Comparison of ENCODE assay signal across 31 cellular contexts in genomic region chr4:87553182-87553581, GRCh38. TPM values are rescaled to one million over a fixed set of nuclear protein-coding genes. Genes with fewer than 3 reads are reported as not detected.
"Had no signal": no experiment of that assay in that cellular context is flagged by ENCODE, and none has a peak within 500 bp of the region (broad histone marks: within the 10 kb centered on the region; RNA-seq: fewer than 3 reads in every experiment).

No MANE protein-coding gene starts in this region.

- H3K9me3 ChIP-seq: ascending aorta had no signal

- H3K4me3 ChIP-seq: ascending aorta had no signal

- H3K27me3 ChIP-seq: ascending aorta had no signal

- H3K27ac ChIP-seq: VCaP had no signal

- H3K36me3 ChIP-seq: ascending aorta had no signal

- DNase-seq: activated B cell treated with CpG ODN at 0.5 μM for 24 hours; activated CD4-positive, alpha-beta memory T cell treated with anti-CD3 and anti-CD28 coated beads, Interleukin-2, amount 10 ng/mL, durations not matched to agents 7 days and 5 days; activated CD4-positive, alpha-beta T cell treated with anti-CD3 and anti-CD28 coated beads for 1 hour; activated CD4-positive, alpha-beta T cell treated with anti-CD3 and anti-CD28 coated beads for 36 hours; activated CD4-positive, alpha-beta T cell treated with anti-CD3 and anti-CD28 coated beads for 48 hours; activated CD4-positive, alpha-beta T cell treated with anti-CD3 and anti-CD28 coated beads, Interleukin-2, amount 10 ng/mL, durations not matched to agents 7 days and 5 days; activated CD4-positive, alpha-beta T cell treated with anti-CD3 and anti-CD28 coated beads, Interleukin-2, amount 50 U/mL, for 48 hours; activated CD8-positive, alpha-beta memory T cell treated with anti-CD3 and anti-CD28 coated beads for 24 hours; activated CD8-positive, alpha-beta memory T cell treated with anti-CD3 and anti-CD28 coated beads, Interleukin-2, amount 10 ng/mL, durations not matched to agents 7 days and 5 days; activated CD8-positive, alpha-beta memory T cell treated with anti-CD3 and anti-CD28 coated beads, Interleukin-2, amount 50 U/mL, for 48 hours; activated CD8-positive, alpha-beta T cell treated with anti-CD3 and anti-CD28 coated beads, Interleukin-2, amount 10 ng/mL, durations not matched to agents 7 days and 5 days; activated effector memory CD4-positive, alpha-beta T cell treated with Interleukin-2 at 50 U/mL for 16 hours; activated gamma-delta T cell; activated naive CD4-positive, alpha-beta T cell treated with anti-CD3 and anti-CD28 coated beads, Interleukin-2, amount 10 ng/mL, durations not matched to agents 7 days and 5 days; activated naive CD4-positive, alpha-beta T cell treated with Interleukin-2 at 50 U/mL for 16 hours; activated naive CD8-positive, alpha-beta T cell treated with anti-CD3 and anti-CD28 coated beads, Interleukin-2, amount 10 ng/mL, durations not matched to agents 7 days and 5 days; activated naive CD8-positive, alpha-beta T cell treated with anti-CD3 and anti-CD28 coated beads, Interleukin-2, amount 50 U/mL, for 24 hours; activated T-cell treated with anti-CD3 and anti-CD28 coated beads, Interleukin-2, amount 50 U/mL, for 24 hours; activated T-cell treated with anti-CD3 and anti-CD28 coated beads, Interleukin-2, amount 50 U/mL, for 48 hours; amygdala; anterior cingulate cortex; central memory CD4-positive, alpha-beta T cell; T-cell; T-helper 17 cell; T1000 had no signal

RNA-seq across cellular contexts. Expression of gene SPARCL1, which starts 24.0 kb away (rescaled TPM):
- total RNA-seq: activated B cell treated with CpG ODN at 0.5 μM for 24 hours; activated CD4-positive, alpha-beta memory T cell treated with anti-CD3 and anti-CD28 coated beads, Interleukin-2, amount 10 ng/mL, durations not matched to agents 7 days and 5 days; activated CD4-positive, alpha-beta T cell treated with anti-CD3 and anti-CD28 coated beads for 36 hours; activated CD4-positive, alpha-beta T cell treated with anti-CD3 and anti-CD28 coated beads, Interleukin-2, amount 10 ng/mL, durations not matched to agents 7 days and 5 days; activated CD8-positive, alpha-beta memory T cell treated with anti-CD3 and anti-CD28 coated beads, Interleukin-2, amount 10 ng/mL, durations not matched to agents 7 days and 5 days; activated CD8-positive, alpha-beta T cell treated with anti-CD3 and anti-CD28 coated beads, Interleukin-2, amount 10 ng/mL, durations not matched to agents 7 days and 5 days; activated naive CD8-positive, alpha-beta T cell treated with anti-CD3 and anti-CD28 coated beads, Interleukin-2, amount 10 ng/mL, durations not matched to agents 7 days and 5 days; activated T-helper 2 cell treated with anti-CD3 and anti-CD28 coated beads, Interferon-gamma antibody, Interleukin-2, Interleukin-4, amounts not matched to agents 10 μg/mL and 5 μg/mL and 100 μg/mL, durations not matched to agents 14 hours and 24 hours and 36 hours; T-helper 1 cell treated with Interleukin-12 subunit alpha and Interleukin-12 subunit beta and Interleukin-4 antibody, amounts not matched to agents 30 ng/mL and 1 ng/mL, for 36 hours; T-helper 17 cell; T-helper 2 cell treated with Interferon-gamma antibody and Interleukin-4, amounts not matched to agents 100 ng/mL and 5 ng/mL, for 36 hours had no signal

RNA-seq across cellular contexts. Expression of gene DSPP, which starts 55.1 kb away (rescaled TPM):
- total RNA-seq: activated B cell treated with CpG ODN at 0.5 μM for 24 hours; activated CD4-positive, alpha-beta memory T cell treated with anti-CD3 and anti-CD28 coated beads, Interleukin-2, amount 10 ng/mL, durations not matched to agents 7 days and 5 days; activated CD4-positive, alpha-beta T cell treated with anti-CD3 and anti-CD28 coated beads for 36 hours; activated CD4-positive, alpha-beta T cell treated with anti-CD3 and anti-CD28 coated beads, Interleukin-2, amount 10 ng/mL, durations not matched to agents 7 days and 5 days; activated CD8-positive, alpha-beta memory T cell treated with anti-CD3 and anti-CD28 coated beads, Interleukin-2, amount 10 ng/mL, durations not matched to agents 7 days and 5 days; activated CD8-positive, alpha-beta T cell treated with anti-CD3 and anti-CD28 coated beads, Interleukin-2, amount 10 ng/mL, durations not matched to agents 7 days and 5 days; activated naive CD8-positive, alpha-beta T cell treated with anti-CD3 and anti-CD28 coated beads, Interleukin-2, amount 10 ng/mL, durations not matched to agents 7 days and 5 days; activated T-helper 2 cell treated with anti-CD3 and anti-CD28 coated beads, Interferon-gamma antibody, Interleukin-2, Interleukin-4, amounts not matched to agents 10 μg/mL and 5 μg/mL and 100 μg/mL, durations not matched to agents 14 hours and 24 hours and 36 hours; ascending aorta; cardiac septum; T-cell; T-helper 1 cell treated with Interleukin-12 subunit alpha and Interleukin-12 subunit beta and Interleukin-4 antibody, amounts not matched to agents 30 ng/mL and 1 ng/mL, for 36 hours; T-helper 17 cell; T-helper 2 cell treated with Interferon-gamma antibody and Interleukin-4, amounts not matched to agents 100 ng/mL and 5 ng/mL, for 36 hours had no signal
